Comparison of ENCODE assay signal across 19 cellular contexts in genomic region chr9:96688215-96688614, GRCh38. TPM values are rescaled to one million over a fixed set of nuclear protein-coding genes. Genes with fewer than 3 reads are reported as not detected.
DNase-seq lines count a peak whose midpoint lies in the region; ATAC-seq and TF ChIP-seq lines count a peak whose summit lies in the region.
"Had no signal": no experiment of that assay in that cellular context is flagged by ENCODE, and none has a peak within 500 bp of the region (broad histone marks: within the 10 kb centered on the region; RNA-seq: fewer than 3 reads in every experiment).

No MANE protein-coding gene starts in this region.

- TF ChIP-seq CTCF in dorsolateral prefrontal cortex (IDR thresholded peaks at IDR 0.05 in 54 of 56, conservative IDR thresholded peaks at IDR 0.05 in 2 of 56; ENCODE audit: low read depth in 1 of 56, partially characterized antibody in 56 of 56) (no peak), Caco-2 (IDR thresholded peaks at IDR 0.05; ENCODE audit: insufficient read depth in 1 of 2, low read depth in 1 of 2, low read length in 1 of 2, severe bottlenecking in 1 of 2, unreplicated experiment in 1 of 2) (no peak)

- no peaks in the 10 kb centered on the region for H3K9me3 ChIP-seq in CD8-positive, alpha-beta memory T cell (ENCODE audit: low read length)
- H3K9me3 ChIP-seq in NT2/D1 (ENCODE audit: insufficient read depth, low read length), result peaks cover 28% of the 10 kb centered on the region
- H3K9me3 ChIP-seq in Caco-2, result peaks cover 11% of the 10 kb centered on the region

- H3K27ac ChIP-seq in CD8-positive, alpha-beta memory T cell (ENCODE audit: low read depth, low read length), result no peak overlapping the region
- H3K27ac ChIP-seq in dorsolateral prefrontal cortex, result no peak overlapping the region
- H3K27ac ChIP-seq: brain microvascular endothelial cell, parathyroid adenoma, skin epidermis, WERI-Rb-1 had no signal

- H3K27me3 Mint-ChIP-seq in CD8-positive, alpha-beta memory T cell, result peaks cover 5 to 11% of the 10 kb centered on the region in 2 donors
- H3K27me3 Mint-ChIP-seq in IgD-negative memory B cell (peaks cover 5% of the 10 kb centered on the region), Caco-2 (ENCODE audit: insufficient read depth, unreplicated experiment) (no peaks in the 10 kb centered on the region)
- peaks cover 0 to 4% (median 0%) of the 10 kb centered on the region in 5 donors for H3K27me3 Mint-ChIP-seq in naive thymus-derived CD8-positive, alpha-beta T cell

- H3K36me3 ChIP-seq in CD8-positive, alpha-beta memory T cell (ENCODE audit: insufficient read depth, low read length), result no peaks in the 10 kb centered on the region
- H3K36me3 ChIP-seq in NT2/D1 (ENCODE audit: insufficient read depth, insufficient read length, low read length) (peaks cover 16% of the 10 kb centered on the region), Caco-2 (ENCODE audit: control insufficient read depth, insufficient read depth, low read length) (no peaks in the 10 kb centered on the region)
- H3K36me3 ChIP-seq: brain microvascular endothelial cell, WERI-Rb-1 had no signal

- H3K36me3 Mint-ChIP-seq in CD8-positive, alpha-beta memory T cell, result peaks cover 0 to 2% (median 0%) of the 10 kb centered on the region in 3 donors
- H3K36me3 Mint-ChIP-seq in IgD-negative memory B cell, result peaks cover 5% of the 10 kb centered on the region
- peaks cover 4 to 14% (median 6%) of the 10 kb centered on the region in 3 donors for H3K36me3 Mint-ChIP-seq in naive thymus-derived CD8-positive, alpha-beta T cell
- H3K36me3 Mint-ChIP-seq in Caco-2 (ENCODE audit: insufficient read depth, unreplicated experiment), result no peaks in the 10 kb centered on the region

- peak overlapping the region in 4 of 7 donors; percentile 2 to 19 (median 4) for H3K4me3 Mint-ChIP-seq in CD8-positive, alpha-beta memory T cell
- H3K4me3 Mint-ChIP-seq in IgD-negative memory B cell, result peak overlapping the region in 3 of 4 donors; percentile 10 to 71 (median 30)
- peak overlapping the region in 6 of 10 donors; percentile 1 to 33 (median 11) for H3K4me3 Mint-ChIP-seq in naive thymus-derived CD8-positive, alpha-beta T cell
- no peak overlapping the region for H3K4me3 Mint-ChIP-seq in Caco-2 (ENCODE audit: unreplicated experiment)

- peak overlapping the region in 2 of 8 donors; percentile 33 to 36 for H3K27ac Mint-ChIP-seq in CD8-positive, alpha-beta memory T cell
- peak overlapping the region in 1 of 3 donors; percentile 90 for H3K27ac Mint-ChIP-seq in IgD-negative memory B cell
- peak overlapping the region in 2 of 10 donors; percentile 37 to 47 for H3K27ac Mint-ChIP-seq in naive thymus-derived CD8-positive, alpha-beta T cell
- H3K27ac Mint-ChIP-seq in Caco-2 (ENCODE audit: unreplicated experiment), result no peak overlapping the region
- H3K27ac Mint-ChIP-seq: activated T-helper 1 cell treated with anti-CD3 and anti-CD28 coated beads, Interleukin-12 subunit alpha, Interleukin-12 subunit beta, Interleukin-2, Interleukin-4 antibody, amounts not matched to agents 30 ng/mL and 10 ng/mL and 1 ng/mL, durations not matched to agents 14 hours and 24 hours and 36 hours had no signal

- no peak for DNase-seq in CD8-positive, alpha-beta memory T cell
- DNase-seq in NT2/D1 (ENCODE audit: low read depth, low spot score), result no peak
- DNase-seq in naive thymus-derived CD8-positive, alpha-beta T cell, result no peak
- no peak for DNase-seq in left lobe of liver (ENCODE audit: low spot score)
- no peak for DNase-seq in dorsolateral prefrontal cortex
- DNase-seq in Caco-2, result no peak
- no peak for DNase-seq in activated T-cell treated with anti-CD3 and anti-CD28 coated beads, Interleukin-2, amount 50 U/mL, for 1 hour
- DNase-seq: brain microvascular endothelial cell; GF-D8; KBM-7; NCI-H446; SIG-M5; stimulated activated CD4-positive, alpha-beta T cell treated with anti-CD3 and anti-CD28 coated beads, Interleukin-2, amount 100 ng/mL, for 48 hours; WERI-Rb-1 had no signal

- intact Hi-C loops in dorsolateral prefrontal cortex (cut with DNase I) (loop anchor here in 1 of 2 donors (5.0 kb wide), 1 partner anchor 89 kb away; the partner anchor contains the start of gene ZNF510), Caco-2 (cut with micrococcal nuclease; ENCODE audit: unreplicated experiment) (no loop called here)

- CTCF ChIA-PET in CD8-positive, alpha-beta memory T cell (lab: Charles Lee), result no interaction called here
- CTCF ChIA-PET in Caco-2 (lab: Charles Lee), result no interaction called here

- no TSS peak for BruUV-seq in Caco-2 (replicated peaks; lab: Mats Ljungman, UMichigan)

- H3K4me1 Mint-ChIP-seq in CD8-positive, alpha-beta memory T cell, result peaks cover 0 to 8% (median 7%) of the 10 kb centered on the region in 3 donors
- H3K4me1 Mint-ChIP-seq in IgD-negative memory B cell, result peaks cover 0 to 8% (median 3%) of the 10 kb centered on the region in 3 donors
- peaks cover 0 to 6% (median 5%) of the 10 kb centered on the region in 4 donors for H3K4me1 Mint-ChIP-seq in naive thymus-derived CD8-positive, alpha-beta T cell
- no peaks in the 10 kb centered on the region for H3K4me1 Mint-ChIP-seq in Caco-2 (ENCODE audit: low read depth, unreplicated experiment)

- H3K9ac ChIP-seq in NT2/D1 (ENCODE audit: insufficient read length, low read depth), result peak overlapping the region; percentile 6
- H3K9ac ChIP-seq: parathyroid adenoma had no signal

- POLR2A ChIA-PET in CD8-positive, alpha-beta memory T cell (lab: Charles Lee), result no interaction called here
- POLR2A ChIA-PET in naive thymus-derived CD8-positive, alpha-beta T cell (lab: Charles Lee), result no interaction called here
- POLR2A ChIA-PET in Caco-2 (lab: Charles Lee), result no interaction called here

- peaks cover 1 to 10% (median 3%) of the 10 kb centered on the region in 5 donors for H3K9me3 Mint-ChIP-seq in CD8-positive, alpha-beta memory T cell
- H3K9me3 Mint-ChIP-seq in IgD-negative memory B cell, result peaks cover 0 to 15% (median 7%) of the 10 kb centered on the region in 3 donors
- peaks cover 0 to 28% (median 12%) of the 10 kb centered on the region in 9 donors for H3K9me3 Mint-ChIP-seq in naive thymus-derived CD8-positive, alpha-beta T cell
- H3K9me3 Mint-ChIP-seq in Caco-2 (ENCODE audit: unreplicated experiment), result peaks cover 28% of the 10 kb centered on the region

- no peaks in the 10 kb centered on the region for H3K27me3 ChIP-seq in CD8-positive, alpha-beta memory T cell (ENCODE audit: insufficient read depth, low read length, poor library complexity, severe bottlenecking)
- H3K27me3 ChIP-seq in NT2/D1 (ENCODE audit: insufficient read depth, insufficient read length) (no peaks in the 10 kb centered on the region), dorsolateral prefrontal cortex (no peaks in the 10 kb centered on the region), Caco-2 (replicated peaks; ENCODE audit: control insufficient read depth, insufficient read depth, low read length) (no peaks in the 10 kb centered on the region)
- H3K27me3 ChIP-seq: brain microvascular endothelial cell had no signal

- no peaks in the 10 kb centered on the region for H3K4me1 ChIP-seq in CD8-positive, alpha-beta memory T cell (ENCODE audit: insufficient read depth, low read length)
- H3K4me1 ChIP-seq in NT2/D1 (ENCODE audit: insufficient read depth, insufficient read length) (peaks cover 3% of the 10 kb centered on the region), Caco-2 (no peaks in the 10 kb centered on the region)
- H3K4me1 ChIP-seq: parathyroid adenoma had no signal

- H3K4me3 ChIP-seq in CD8-positive, alpha-beta memory T cell (ENCODE audit: low read length), result no peak overlapping the region
- H3K4me3 ChIP-seq in NT2/D1 (ENCODE audit: insufficient read length, low read depth) (no peak overlapping the region), dorsolateral prefrontal cortex (no peak overlapping the region), Caco-2 (ENCODE audit: low read depth, low read length) (no peak overlapping the region)
- H3K4me3 ChIP-seq: skin epidermis had no signal

- no peak for ATAC-seq in naive thymus-derived CD8-positive, alpha-beta T cell
- ATAC-seq in left lobe of liver, result no peak

RNA-seq across cellular contexts. Expression of gene PRXL2C, which starts 33.1 kb away (rescaled TPM):
- 10 to 100 TPM; 12.0 to 15.2 TPM for total RNA-seq in CD8-positive, alpha-beta memory T cell
- polyA plus RNA-seq in CD8-positive, alpha-beta memory T cell, result 9.3 TPM
- polyA plus RNA-seq in IgD-negative memory B cell, result 9.6 TPM
- total RNA-seq in naive thymus-derived CD8-positive, alpha-beta T cell, result 1 to 10 TPM; 7.0 to 7.9 TPM
- polyA plus RNA-seq in naive thymus-derived CD8-positive, alpha-beta T cell, result 1 to 10 TPM; 3.5 to 8.1 (median 4.4) TPM
- total RNA-seq in left lobe of liver (2.8 TPM), dorsolateral prefrontal cortex (10 to 100 TPM in 11 of 120 experiments, 1 to 10 TPM in 109; 3.2 to 14.7 (median 6.5) TPM), Caco-2 (2022) (26.3 and 35.4 TPM in 2 replicates)
- total RNA-seq: OCI-LY7 had no signal
